In the genomic region with DNA sequence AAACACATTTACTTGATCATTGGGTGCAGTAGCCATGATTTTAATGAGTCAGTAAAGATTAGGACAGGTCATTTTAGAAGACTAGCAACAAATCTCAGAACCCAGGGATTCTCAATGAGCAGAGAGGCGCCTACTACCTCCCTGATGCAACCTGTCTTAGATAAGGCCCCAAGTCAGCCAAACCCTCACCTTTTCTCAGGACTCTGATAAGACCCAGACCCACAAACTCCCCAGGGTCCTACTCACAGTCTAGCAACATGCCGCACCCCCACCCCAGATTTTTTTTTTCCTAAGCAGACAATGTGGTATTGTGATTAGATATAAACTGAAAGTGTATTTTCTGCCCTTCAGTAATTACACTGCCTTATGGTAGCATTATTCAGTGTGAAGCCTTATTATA, we compare ENCODE assay signal across 28 cellular contexts.
"Had no signal": no experiment of that assay in that cellular context is flagged by ENCODE, and none has a peak within 500 bp of the region (broad histone marks: within the 10 kb centered on the region; RNA-seq: fewer than 3 reads in every experiment).

No MANE protein-coding gene starts in this region.

- H3K4me3 Mint-ChIP-seq: naive thymus-derived CD8-positive, alpha-beta T cell; natural killer cell treated with Interleukin-12 subunit alpha and Interleukin-12 subunit beta and Interleukin-15 and Interleukin-18, amount 100 ng/mL, for 72 hours; neural crest cell; stimulated activated memory B cell treated with anti-CD40 and anti-IgM and Interleukin-4, amounts not matched to agents 10 μg/mL and 1 μg/mL and 100 μg/mL, for 72 hours; stimulated activated naive CD8-positive, alpha-beta T cell treated with anti-CD3 and anti-CD28 coated beads, Interleukin-15, amount 100 ng/mL, for 72 hours had no signal

- DNase-seq: naive thymus-derived CD8-positive, alpha-beta T cell; nephron progenitor cell; occipital lobe; ovary; psoas muscle; right cardiac atrium; right lobe of liver; sigmoid colon; spleen; stimulated activated CD4-positive, alpha-beta T cell treated with anti-CD3 and anti-CD28 coated beads, Interleukin-12 subunit alpha, Interleukin-12 subunit beta, amount 100 ng/mL, for 4 hours; stimulated activated CD4-positive, alpha-beta T cell treated with anti-CD3 and anti-CD28 coated beads, Interleukin-1b, Interleukin-23, amount 100 ng/mL, for 48 hours; stimulated activated CD4-positive, alpha-beta T cell treated with anti-CD3 and anti-CD28 coated beads, Interleukin-4, amount 100 ng/mL, for 1 hour; stimulated activated CD4-positive, alpha-beta T cell treated with anti-CD3 and anti-CD28 coated beads, Interleukin-4, amount 100 ng/mL, for 4 hours; stimulated activated CD8-positive, alpha-beta memory T cell treated with anti-CD3 and anti-CD28 coated beads, Interleukin-4, amount 100 ng/mL, for 48 hours; stimulated activated naive CD4-positive, alpha-beta T cell; stimulated activated naive CD8-positive, alpha-beta T cell treated with anti-CD3 and anti-CD28 coated beads, Interleukin-15, amount 100 ng/mL, for 72 hours; stimulated activated naive CD8-positive, alpha-beta T cell treated with anti-CD3 and anti-CD28 coated beads, Interleukin-15, Interleukin-2, amounts not matched to agents 100 U/mL and 50 U/mL, for 24 hours; thyroid gland; trophoblast cell; upper lobe of left lung had no signal

- H3K4me2 ChIP-seq: smooth muscle cell had no signal

- H3K36me3 Mint-ChIP-seq: naive thymus-derived CD8-positive, alpha-beta T cell; natural killer cell treated with Interleukin-12 subunit alpha and Interleukin-12 subunit beta and Interleukin-15 and Interleukin-18, amount 100 ng/mL, for 72 hours; stimulated activated memory B cell treated with anti-CD40 and anti-IgM and Interleukin-4, amounts not matched to agents 10 μg/mL and 1 μg/mL and 100 μg/mL, for 72 hours had no signal

- H3K4me3 ChIP-seq: ovary, psoas muscle, right lobe of liver, sigmoid colon, smooth muscle cell, spleen, thoracic aorta, thyroid gland, tibial nerve, upper lobe of left lung, vagina had no signal

- H3K9me3 ChIP-seq: psoas muscle, right lobe of liver, sigmoid colon, thoracic aorta, thyroid gland, tibial nerve, upper lobe of left lung, vagina had no signal

- H3K79me2 ChIP-seq: parathyroid adenoma had no signal

- H3K27me3 Mint-ChIP-seq: natural killer cell treated with Interleukin-12 subunit alpha and Interleukin-12 subunit beta and Interleukin-15 and Interleukin-18, amount 100 ng/mL, for 72 hours; stimulated activated memory B cell treated with anti-CD40 and anti-IgM and Interleukin-4, amounts not matched to agents 10 μg/mL and 1 μg/mL and 100 μg/mL, for 72 hours had no signal

- H3K4me1 ChIP-seq: parathyroid adenoma, psoas muscle, right lobe of liver, sigmoid colon, spleen, thyroid gland, tibial nerve, upper lobe of left lung, vagina had no signal

- H2AFZ ChIP-seq: parathyroid adenoma had no signal

- H3K9me3 Mint-ChIP-seq: natural killer cell treated with Interleukin-12 subunit alpha and Interleukin-12 subunit beta and Interleukin-15 and Interleukin-18, amount 100 ng/mL, for 72 hours; neural crest cell; stimulated activated memory B cell treated with anti-CD40 and anti-IgM and Interleukin-4, amounts not matched to agents 10 μg/mL and 1 μg/mL and 100 μg/mL, for 72 hours had no signal

- H3K27ac Mint-ChIP-seq: naive thymus-derived CD8-positive, alpha-beta T cell; natural killer cell treated with Interleukin-12 subunit alpha and Interleukin-12 subunit beta and Interleukin-15 and Interleukin-18, amount 100 ng/mL, for 72 hours; nephron progenitor cell; stimulated activated memory B cell treated with anti-CD40 and anti-IgM and Interleukin-4, amounts not matched to agents 10 μg/mL and 1 μg/mL and 100 μg/mL, for 72 hours; stimulated activated naive CD8-positive, alpha-beta T cell treated with anti-CD3 and anti-CD28 coated beads, Interleukin-15, amount 100 ng/mL, for 72 hours had no signal

- H3K4me1 Mint-ChIP-seq: naive thymus-derived CD8-positive, alpha-beta T cell; stimulated activated memory B cell treated with anti-CD40 and anti-IgM and Interleukin-4, amounts not matched to agents 10 μg/mL and 1 μg/mL and 100 μg/mL, for 72 hours; stimulated activated naive CD8-positive, alpha-beta T cell treated with anti-CD3 and anti-CD28 coated beads, Interleukin-15, amount 100 ng/mL, for 72 hours had no signal

- H3K36me3 ChIP-seq: ovary, right lobe of liver, sigmoid colon, spleen, thoracic aorta, thyroid gland, tibial nerve, upper lobe of left lung, vagina had no signal

- H3K9ac ChIP-seq: parathyroid adenoma had no signal

- H3K27me3 ChIP-seq: ovary, thyroid gland, upper lobe of left lung, vagina had no signal

- ATAC-seq: naive thymus-derived CD8-positive, alpha-beta T cell; natural killer cell treated with Interleukin-12 subunit alpha and Interleukin-12 subunit beta and Interleukin-15 and Interleukin-18, amount 100 ng/mL, for 72 hours; psoas muscle; right cardiac atrium; right lobe of liver; stimulated activated memory B cell treated with anti-CD40 and anti-IgM and Interleukin-4, amounts not matched to agents 10 μg/mL and 1 μg/mL and 100 μg/mL, for 72 hours; stimulated activated naive CD8-positive, alpha-beta T cell treated with anti-CD3 and anti-CD28 coated beads, Interleukin-15, amount 100 ng/mL, for 72 hours; stimulated activated naive CD8-positive, alpha-beta T cell treated with anti-CD3 and anti-CD28 coated beads, Interleukin-15, Interleukin-2, amounts not matched to agents 100 U/mL and 50 U/mL, for 24 hours had no signal

- H3K27ac ChIP-seq: ovary, parathyroid adenoma, psoas muscle, right lobe of liver, sigmoid colon, spleen, thoracic aorta, thyroid gland, tibial nerve, upper lobe of left lung, vagina had no signal
